In the genomic region with DNA sequence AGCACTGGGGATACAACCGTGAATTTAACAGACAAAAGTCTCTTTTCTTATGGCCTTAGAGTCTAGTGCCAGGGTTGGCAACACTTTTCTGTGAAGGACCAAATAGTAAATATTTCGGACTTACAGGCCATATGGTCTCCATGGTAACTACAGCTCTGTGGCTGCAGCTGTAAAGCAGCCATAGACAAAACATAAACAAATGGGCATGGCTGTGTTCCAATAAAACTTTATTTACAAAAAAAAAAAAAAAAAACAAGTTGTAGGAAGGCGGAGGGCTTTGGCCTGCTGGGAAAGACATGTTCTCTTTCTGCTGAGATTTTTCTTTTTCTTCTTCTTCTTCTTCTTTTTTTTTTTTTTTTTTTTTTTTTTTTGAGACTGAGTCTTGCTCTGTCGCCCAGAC, we compare ENCODE assay signal across 26 cellular contexts.
"Had no signal": no experiment of that assay in that cellular context is flagged by ENCODE, and none has a peak within 500 bp of the region (broad histone marks: within the 10 kb centered on the region; RNA-seq: fewer than 3 reads in every experiment).

No MANE protein-coding gene starts in this region.

- H3K27ac ChIP-seq: brain microvascular endothelial cell, epithelial cell of prostate, foreskin keratinocyte, neutrophil, pancreas, suprapubic skin, transverse colon, uterus had no signal

- H3K4me3 ChIP-seq: dorsolateral prefrontal cortex, pancreas, smooth muscle cell, suprapubic skin, transverse colon, uterus had no signal

- H3K4me1 ChIP-seq: pancreas, transverse colon, uterus had no signal

- H3K27ac Mint-ChIP-seq: activated CD4-positive, alpha-beta T cell treated with anti-CD3 and anti-CD28 coated beads, Interleukin-2, amount 10 ng/mL, durations not matched to agents 24 days and 14 days; activated CD8-positive, alpha-beta T cell treated with anti-CD3 and anti-CD28 coated beads for 36 hours; activated T-helper 17 cell treated with anti-CD3 and anti-CD28 coated beads, Interleukin-2, amount 50 U/mL, for 72 hours; endodermal cell; natural killer cell; stimulated activated naive CD8-positive, alpha-beta T cell treated with anti-CD3 and anti-CD28 coated beads, Interleukin-15, amount 100 ng/mL, for 72 hours had no signal

- H3K36me3 Mint-ChIP-seq: natural killer cell had no signal

- ATAC-seq: activated CD8-positive, alpha-beta T cell treated with anti-CD3 and anti-CD28 coated beads for 36 hours; activated T-helper 17 cell treated with anti-CD3 and anti-CD28 coated beads, Interleukin-2, amount 50 U/mL, for 72 hours; foreskin keratinocyte; left cardiac atrium; natural killer cell; pancreas; sciatic nerve; stimulated activated naive CD8-positive, alpha-beta T cell treated with anti-CD3 and anti-CD28 coated beads, Interleukin-15, amount 100 ng/mL, for 72 hours had no signal

- H3K27me3 ChIP-seq: brain microvascular endothelial cell, dorsolateral prefrontal cortex, foreskin keratinocyte, pancreas, suprapubic skin, uterus had no signal

- H3K36me3 ChIP-seq: brain microvascular endothelial cell, neutrophil, pancreas, suprapubic skin, transverse colon, uterus had no signal

- H3K4me2 ChIP-seq: smooth muscle cell had no signal

- H3K9me3 Mint-ChIP-seq: activated CD4-positive, alpha-beta T cell treated with anti-CD3 and anti-CD28 coated beads, Interleukin-2, amount 10 ng/mL, durations not matched to agents 24 days and 14 days; activated CD8-positive, alpha-beta T cell treated with anti-CD3 and anti-CD28 coated beads for 36 hours; activated T-helper 17 cell treated with anti-CD3 and anti-CD28 coated beads, Interleukin-2, amount 50 U/mL, for 72 hours; natural killer cell; stimulated activated naive CD8-positive, alpha-beta T cell treated with anti-CD3 and anti-CD28 coated beads, Interleukin-15, amount 100 ng/mL, for 72 hours had no signal

- H3K4me1 Mint-ChIP-seq: activated CD4-positive, alpha-beta T cell treated with anti-CD3 and anti-CD28 coated beads, Interleukin-2, amount 10 ng/mL, durations not matched to agents 24 days and 14 days; activated T-helper 17 cell treated with anti-CD3 and anti-CD28 coated beads, Interleukin-2, amount 50 U/mL, for 72 hours had no signal

- H3K9me3 ChIP-seq: neutrophil, pancreas, suprapubic skin, transverse colon, uterus had no signal

- FAIRE-seq: colon, islet of Langerhans, pancreas had no signal

- H3K4me3 Mint-ChIP-seq: activated CD4-positive, alpha-beta T cell treated with anti-CD3 and anti-CD28 coated beads, Interleukin-2, amount 10 ng/mL, durations not matched to agents 24 days and 14 days; activated CD8-positive, alpha-beta T cell treated with anti-CD3 and anti-CD28 coated beads for 36 hours; activated T-helper 17 cell treated with anti-CD3 and anti-CD28 coated beads, Interleukin-2, amount 50 U/mL, for 72 hours; endodermal cell; natural killer cell; stimulated activated naive CD8-positive, alpha-beta T cell treated with anti-CD3 and anti-CD28 coated beads, Interleukin-15, amount 100 ng/mL, for 72 hours had no signal

- DNase-seq: activated CD4-positive, alpha-beta T cell treated with anti-CD3 and anti-CD28 coated beads, Interleukin-2, amount 10 ng/mL, durations not matched to agents 24 days and 14 days; activated CD4-positive, CD25-positive, alpha-beta regulatory T cell; activated CD8-positive, alpha-beta T cell treated with anti-CD3 and anti-CD28 coated beads for 36 hours; activated naive CD4-positive, alpha-beta T cell treated with Interleukin-2 at 50 U/mL for 16 hours; activated T-cell treated with anti-CD3 and anti-CD28 coated beads, Interleukin-2, amount 50 U/mL, for 1 hour; brain microvascular endothelial cell; central memory CD4-positive, alpha-beta T cell; dorsolateral prefrontal cortex; endodermal cell; foreskin keratinocyte; hippocampal formation; left cardiac atrium; natural killer cell; pancreas; stimulated activated CD4-positive, alpha-beta T cell treated with anti-CD3 and anti-CD28 coated beads, Interleukin-4, amount 100 ng/mL, for 1 hour; stimulated activated naive CD8-positive, alpha-beta T cell treated with anti-CD3 and anti-CD28 coated beads, Interleukin-15, amount 100 ng/mL, for 72 hours; transverse colon; uterus had no signal
